Comparison of ENCODE assay signal across 8 cellular contexts in the genomic region with DNA sequence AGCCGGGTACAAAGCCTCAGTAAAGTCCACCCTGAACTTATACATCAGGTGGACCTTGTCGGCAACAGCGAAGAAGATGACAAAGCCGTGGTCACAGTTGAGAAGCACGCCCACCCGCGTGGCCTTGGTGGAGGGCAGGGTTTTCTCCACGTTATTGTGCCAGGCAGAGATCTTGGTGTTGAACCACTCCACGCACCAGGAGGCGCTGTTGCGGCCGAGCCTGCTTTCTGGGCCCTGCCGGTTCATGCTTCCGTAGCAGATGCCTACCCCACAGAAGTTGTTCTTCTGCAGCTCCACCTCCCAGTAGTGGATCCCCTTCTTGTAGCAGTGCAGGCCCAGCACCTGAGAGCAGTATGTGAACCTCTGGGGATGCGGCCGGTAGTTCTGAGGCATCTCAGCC.
DNase-seq lines count a peak whose midpoint lies in the region; ATAC-seq and TF ChIP-seq lines count a peak whose summit lies in the region.

No MANE protein-coding gene starts in this region.

- H3K4me3 ChIP-seq in fibroblast of mammary gland (ENCODE audit: control insufficient read depth, low read depth, low read length), result no peak overlapping the region

- peak; percentile 58 for DNase-seq in activated CD4-positive, alpha-beta T cell treated with anti-CD3 and anti-CD28 coated beads, Interleukin-2, amount 50 U/mL, for 1 hour
- no peak for DNase-seq in fibroblast of mammary gland (ENCODE audit: low read depth)
- DNase-seq in stimulated activated CD4-positive, alpha-beta T cell treated with anti-CD3 and anti-CD28 coated beads, Interleukin-15, amount 100 ng/mL, for 48 hours (ENCODE audit: low read depth in 2 of 2), result peak; percentile 29 to 42
- no peak for DNase-seq in NCI-H1417 treated with DMSO at 0.1 percent for 48 hours (lab: John Stamatoyannopoulos, UW)

- ATAC-seq in GM19351 (IDR thresholded peaks at IDR 0.05; ENCODE audit: unreplicated experiment) (no peak), HG03045 (IDR thresholded peaks at IDR 0.05; ENCODE audit: unreplicated experiment) (no peak), GM18511 (IDR thresholded peaks at IDR 0.05; ENCODE audit: unreplicated experiment) (no peak)

- TF ChIP-seq CTCF in GM12873 (IDR thresholded peaks at IDR 0.05; ENCODE audit: insufficient read depth, low read depth, low read length, missing control alignments), result peak; percentile 47
- peak; percentile 44 for TF ChIP-seq CTCF in fibroblast of mammary gland (conservative IDR thresholded peaks at IDR 0.05; ENCODE audit: control insufficient read depth, insufficient read depth, low read depth, low read length)

Comparison
In these comparisons a context has a peak if more than half of its experiments do, and no peak if none do; other contexts are left out.
1. DNase-seq: peak in activated CD4-positive, alpha-beta T cell treated with anti-CD3 and anti-CD28 coated beads, Interleukin-2, amount 50 U/mL, for 1 hour (single experiment) and stimulated activated CD4-positive, alpha-beta T cell treated with anti-CD3 and anti-CD28 coated beads, Interleukin-15, amount 100 ng/mL, for 48 hours (2 of 2); none in fibroblast of mammary gland (single experiment) and NCI-H1417 treated with DMSO at 0.1 percent for 48 hours (single experiment).